Comparison of ENCODE assay signal across 9 cellular contexts in genomic region chr14:71711619-71712018, GRCh38.
DNase-seq lines count a peak whose midpoint lies in the region; ATAC-seq and TF ChIP-seq lines count a peak whose summit lies in the region.
"Had no signal": no experiment of that assay in that cellular context is flagged by ENCODE, and none has a peak within 500 bp of the region (broad histone marks: within the 10 kb centered on the region; RNA-seq: fewer than 3 reads in every experiment).

No MANE protein-coding gene starts in this region.

- no peak overlapping the region for H2AFZ ChIP-seq in SK-N-SH (ENCODE audit: low read depth)

- 78% methylated on average over 1 of the region's 1 CpG for WGBS in SK-N-SH (ENCODE audit: low lambda C conversion rate)

- no peaks in the 10 kb centered on the region for H3K9me2 ChIP-seq in SK-N-SH

- DNase-seq in NCI-H2171 treated with DMSO at 0.1 percent for 48 hours (lab: John Stamatoyannopoulos, UW) (peak; percentile 73), NCI-H2171 (lab: John Stamatoyannopoulos, UW) (no peak), SK-N-SH (no peak), fibroblast of pulmonary artery (ENCODE audit: low read depth) (peak; percentile 93), activated gamma-delta T cell treated with Interleukin-2 at 50 U/mL for 16 hours (no peak)
- DNase-seq in stimulated activated naive CD8-positive, alpha-beta T cell treated with anti-CD3 and anti-CD28 coated beads, Interleukin-15, amount 100 ng/mL, for 72 hours, result no peak
- DNase-seq in activated CD8-positive, alpha-beta memory T cell treated with anti-CD3 and anti-CD28 coated beads, Interleukin-2, amount 50 U/mL, for 4 hours, result no peak
- DNase-seq: pancreas had no signal

- H3K4me3 Mint-ChIP-seq in stimulated activated naive CD8-positive, alpha-beta T cell treated with anti-CD3 and anti-CD28 coated beads, Interleukin-15, amount 100 ng/mL, for 72 hours, result no peak overlapping the region

- CTCF ChIA-PET in SK-N-SH (lab: Yijun Ruan, JAX), result interaction anchor here (0.7 to 5.1 kb wide), 4 partner anchors 26 to 390 kb away, joined by 3 to 20 read pairs (median 4); no protein-coding TSS in a partner anchor

- peak overlapping the region; percentile 34 to 88; a peak in 3 of 4 replicates for H3K27ac ChIP-seq in SK-N-SH (ENCODE audit: low read depth in 2 of 2, low read length in 1 of 2)
- H3K27ac ChIP-seq: pancreas had no signal

- TF ChIP-seq EP300 in SK-N-SH (IDR thresholded peaks at IDR 0.05; ENCODE audit: borderline replicate concordance in 1 of 2, low read depth in 1 of 2, low read length in 1 of 2), result peak in 1 of 2 experiments; percentile 52; a peak in 1 of 4 replicates

- TF ChIP-seq RAD21 in SK-N-SH (IDR thresholded peaks at IDR 0.05; ENCODE audit: low read length), result no peak

- H3K79me2 ChIP-seq in SK-N-SH (ENCODE audit: insufficient read depth), result peaks cover 11% of the 10 kb centered on the region; the same call in 1 of the 2 replicates

- no peaks in the 10 kb centered on the region for H3K27me3 Mint-ChIP-seq in stimulated activated naive CD8-positive, alpha-beta T cell treated with anti-CD3 and anti-CD28 coated beads, Interleukin-15, amount 100 ng/mL, for 72 hours

- H3K27ac Mint-ChIP-seq in stimulated activated naive CD8-positive, alpha-beta T cell treated with anti-CD3 and anti-CD28 coated beads, Interleukin-15, amount 100 ng/mL, for 72 hours, result peak overlapping the region; percentile 79 to 89

- no peaks in the 10 kb centered on the region for H3K9me3 Mint-ChIP-seq in stimulated activated naive CD8-positive, alpha-beta T cell treated with anti-CD3 and anti-CD28 coated beads, Interleukin-15, amount 100 ng/mL, for 72 hours

- no peaks in the 10 kb centered on the region for H3K27me3 ChIP-seq in SK-N-SH (ENCODE audit: insufficient read depth)
- H3K27me3 ChIP-seq: pancreas had no signal

- H3K4me1 ChIP-seq in SK-N-SH (ENCODE audit: control insufficient read depth in 1 of 2, insufficient read depth in 2 of 2, low read depth in 1 of 2, low read length in 1 of 2), result peaks cover 5 to 63% of the 10 kb centered on the region in 2 experiments
- H3K4me1 ChIP-seq: pancreas had no signal

- peak; percentile 73 for ATAC-seq in stimulated activated naive CD8-positive, alpha-beta T cell treated with anti-CD3 and anti-CD28 coated beads, Interleukin-15, amount 100 ng/mL, for 72 hours
- ATAC-seq in HG02678 (IDR thresholded peaks at IDR 0.05; ENCODE audit: unreplicated experiment), result no peak
- ATAC-seq: pancreas had no signal

- peak overlapping the region; percentile 37; the same call in 1 of the 2 replicates for H3K9ac ChIP-seq in SK-N-SH

- H3K36me3 ChIP-seq in SK-N-SH (replicated peaks in 1 of 2; ENCODE audit: control insufficient read depth in 1 of 2, insufficient read depth in 2 of 2, low read length in 1 of 2), result peaks cover 10 to 12% of the 10 kb centered on the region in 2 experiments

- H3K4me3 ChIP-seq in SK-N-SH (ENCODE audit: low read depth in 2 of 2, low read length in 1 of 2) (no peak overlapping the region), fibroblast of pulmonary artery (replicated peaks; ENCODE audit: low read depth, low read length) (no peak overlapping the region)
- H3K4me3 ChIP-seq: pancreas had no signal

- H3K9me3 ChIP-seq in SK-N-SH, result no peaks in the 10 kb centered on the region
- H3K9me3 ChIP-seq: pancreas had no signal

- TF ChIP-seq CTCF in SK-N-SH (IDR thresholded peaks at IDR 0.05) (no peak), fibroblast of pulmonary artery (IDR thresholded peaks at IDR 0.05; ENCODE audit: low read length, missing control alignments) (no peak)

- peak overlapping the region; percentile 54 for H3K4me2 ChIP-seq in SK-N-SH

- H3F3A ChIP-seq in SK-N-SH (replicated peaks; ENCODE audit: insufficient read depth), result peaks cover 52% of the 10 kb centered on the region

- POLR2A ChIA-PET in SK-N-SH (lab: Yijun Ruan, JAX), result no interaction called here

- H4K20me1 ChIP-seq in SK-N-SH (ENCODE audit: insufficient read depth), result no peaks in the 10 kb centered on the region

- H3K4me1 Mint-ChIP-seq in stimulated activated naive CD8-positive, alpha-beta T cell treated with anti-CD3 and anti-CD28 coated beads, Interleukin-15, amount 100 ng/mL, for 72 hours, result peaks cover 15% of the 10 kb centered on the region

TF ChIP-seq in SK-N-SH, 30 proteins besides CTCF, POLR2A, EP300 and RAD21 (continues in another document):
- TF ChIP-seq PBX3 (IDR thresholded peaks at IDR 0.05), result peak; percentile 41; the same call in 1 of the 2 replicates
- TF ChIP-seq TCF12 (IDR thresholded peaks at IDR 0.05), result peak; percentile 45; the same call in 1 of the 2 replicates
- no peak for TF ChIP-seq CHD2 (IDR thresholded peaks at IDR 0.05; ENCODE audit: low read length, partially characterized antibody)
- TF ChIP-seq IRF3 (IDR thresholded peaks at IDR 0.05; ENCODE audit: low read depth, low read length), result no peak
- TF ChIP-seq RXRA (IDR thresholded peaks at IDR 0.05; ENCODE audit: borderline replicate concordance, low read depth), result no peak
- no peak for TF ChIP-seq RFX5 (IDR thresholded peaks at IDR 0.05; ENCODE audit: low read length)
- no peak for TF ChIP-seq RCOR1 (IDR thresholded peaks at IDR 0.05; ENCODE audit: low read length)
- TF ChIP-seq SIN3A (IDR thresholded peaks at IDR 0.05; ENCODE audit: borderline replicate concordance, low read depth, low read length), result no peak
- no peak for TF ChIP-seq FOXM1 (IDR thresholded peaks at IDR 0.05; ENCODE audit: low read depth)
- no peak for TF ChIP-seq GATA2 (CRISPR knock-in tag; IDR thresholded peaks at IDR 0.05)
- no peak for TF ChIP-seq POLR2AphosphoS5 (IDR thresholded peaks at IDR 0.05; ENCODE audit: low read depth, low read length)
- no peak for TF ChIP-seq ELF1 (IDR thresholded peaks at IDR 0.05)
- no peak for TF ChIP-seq USF2 (IDR thresholded peaks at IDR 0.05; ENCODE audit: borderline replicate concordance, low read depth, low read length)
- no peak for TF ChIP-seq SMC3 (IDR thresholded peaks at IDR 0.05; ENCODE audit: low read depth, low read length)
- no peak for TF ChIP-seq TAF1 (IDR thresholded peaks at IDR 0.05; ENCODE audit: borderline replicate concordance, low read depth, low read length)
- TF ChIP-seq NFIC (IDR thresholded peaks at IDR 0.05; ENCODE audit: borderline replicate concordance), result peak; percentile 87
- TF ChIP-seq TEAD4 (IDR thresholded peaks at IDR 0.05; ENCODE audit: borderline replicate concordance, insufficient read depth), result no peak
- TF ChIP-seq FOXJ3 (CRISPR knock-in tag; IDR thresholded peaks at IDR 0.05), result no peak
- no peak for TF ChIP-seq YY1 (IDR thresholded peaks at IDR 0.05; ENCODE audit: low read depth)
- TF ChIP-seq FOSL2 (IDR thresholded peaks at IDR 0.05; ENCODE audit: borderline replicate concordance, low read depth), result peak; percentile 17; the same call in 1 of the 2 replicates
- peak; percentile 44; the same call in 1 of the 2 replicates for TF ChIP-seq MAX (IDR thresholded peaks at IDR 0.05; ENCODE audit: low read depth)
- no peak for TF ChIP-seq EZH2phosphoT487 (IDR thresholded peaks at IDR 0.05; ENCODE audit: borderline replicate concordance, low read depth)
- no peak for TF ChIP-seq ZBTB33 (IDR thresholded peaks at IDR 0.05; ENCODE audit: borderline replicate concordance, low read depth)
- no peak for TF ChIP-seq JUND (IDR thresholded peaks at IDR 0.05)

Comparison
In these comparisons a context has a peak if more than half of its experiments do, and no peak if none do; other contexts are left out.
1. DNase-seq: peak in NCI-H2171 treated with DMSO at 0.1 percent for 48 hours (single experiment) and fibroblast of pulmonary artery (single experiment); none in NCI-H2171 (single experiment), SK-N-SH (single experiment), stimulated activated naive CD8-positive, alpha-beta T cell treated with anti-CD3 and anti-CD28 coated beads, Interleukin-15, amount 100 ng/mL, for 72 hours (0 of 2), activated CD8-positive, alpha-beta memory T cell treated with anti-CD3 and anti-CD28 coated beads, Interleukin-2, amount 50 U/mL, for 4 hours (single experiment) and activated gamma-delta T cell treated with Interleukin-2 at 50 U/mL for 16 hours (single experiment).